ENCODE assay signal across 8 cellular contexts in genomic region chr16:67936124-67936875, GRCh38. TPM values are rescaled to one million over a fixed set of nuclear protein-coding genes. Genes with fewer than 3 reads are reported as not detected.
DNase-seq lines count a peak whose midpoint lies in the region; ATAC-seq and TF ChIP-seq lines count a peak whose summit lies in the region.

Gene PSMB10, minus strand, starts transcription at chr16:67936850. Its CDS starts 101 bp downstream, at chr16:67936749.

- H3K27me3 ChIP-seq in neural cell (ENCODE audit: insufficient read depth, low read depth, low read length): no peaks in the 10 kb centered on the region

- no peak for TF ChIP-seq RAD21 in neural cell (conservative IDR thresholded peaks at IDR 0.05)

- H3K36me3 ChIP-seq in neural cell (ENCODE audit: insufficient read depth, low read length): no peaks in the 10 kb centered on the region

- H3K27me3 Mint-ChIP-seq in activated T-helper 1 cell treated with anti-CD3 and anti-CD28 coated beads, Interleukin-12 subunit alpha, Interleukin-12 subunit beta, Interleukin-2, Interleukin-4 antibody, amounts not matched to agents 30 ng/mL and 10 ng/mL and 1 ng/mL, durations not matched to agents 14 hours and 24 hours and 36 hours (ENCODE audit: insufficient read depth): no peaks in the 10 kb centered on the region

- H3K9me2 ChIP-seq in neural cell (ENCODE audit: insufficient read depth, low read length): no peaks in the 10 kb centered on the region

- H2AFZ ChIP-seq in neural cell (ENCODE audit: low read depth, low read length): peak within 1 kb of the TSS; percentile 42

- H3K79me2 ChIP-seq in neural cell (replicated peaks; ENCODE audit: insufficient read depth, low read length): no peaks in the 10 kb centered on the region

- no peaks in the 10 kb centered on the region for H4K20me1 ChIP-seq in neural cell (ENCODE audit: insufficient read depth)

- H3K36me3 Mint-ChIP-seq in activated T-helper 1 cell treated with anti-CD3 and anti-CD28 coated beads, Interleukin-12 subunit alpha, Interleukin-12 subunit beta, Interleukin-2, Interleukin-4 antibody, amounts not matched to agents 30 ng/mL and 10 ng/mL and 1 ng/mL, durations not matched to agents 14 hours and 24 hours and 36 hours (ENCODE audit: low read depth): peaks cover 37% of the 10 kb centered on the region

- intact Hi-C loops in activated T-helper 1 cell treated with anti-CD3 and anti-CD28 coated beads, Interleukin-12 subunit alpha, Interleukin-12 subunit beta, Interleukin-2, Interleukin-4 antibody, amounts not matched to agents 30 ng/mL and 10 ng/mL and 1 ng/mL, durations not matched to agents 14 hours and 24 hours and 36 hours (cut with micrococcal nuclease): loop anchor here (1.0 to 5.0 kb wide), 5 partner anchors 129 to 376 kb away; partner anchors contain the start of genes ACD, ESRP2, PARD6A and PRMT7

- ATAC-seq in GM19397 (IDR thresholded peaks at IDR 0.05; ENCODE audit: unreplicated experiment) (peak; percentile 7), HG02571 (IDR thresholded peaks at IDR 0.05; ENCODE audit: unreplicated experiment) (no peak)

- H3K27ac Mint-ChIP-seq in activated T-helper 1 cell treated with anti-CD3 and anti-CD28 coated beads, Interleukin-12 subunit alpha, Interleukin-12 subunit beta, Interleukin-2, Interleukin-4 antibody, amounts not matched to agents 30 ng/mL and 10 ng/mL and 1 ng/mL, durations not matched to agents 14 hours and 24 hours and 36 hours: peak within 1 kb of the TSS; percentile 96

- no peak for TF ChIP-seq CTCF in foreskin fibroblast (IDR thresholded peaks at IDR 0.05; ENCODE audit: low read depth, low read length)
- no peak for TF ChIP-seq CTCF in neural cell (IDR thresholded peaks at IDR 0.05; ENCODE audit: poor library complexity, severe bottlenecking)

- H3K27ac ChIP-seq in neural cell (ENCODE audit: low read length): peak within 1 kb of the TSS; percentile 74

- peak within 1 kb of the TSS; percentile 87 for H3K9ac ChIP-seq in neural cell (ENCODE audit: low read length)

- no peaks in the 10 kb centered on the region for H3K9me3 Mint-ChIP-seq in activated T-helper 1 cell treated with anti-CD3 and anti-CD28 coated beads, Interleukin-12 subunit alpha, Interleukin-12 subunit beta, Interleukin-2, Interleukin-4 antibody, amounts not matched to agents 30 ng/mL and 10 ng/mL and 1 ng/mL, durations not matched to agents 14 hours and 24 hours and 36 hours

- DNase-seq in CMK (ENCODE audit: low read depth) (peak; percentile 62), NCI-H226 (peak; percentile 41), foreskin fibroblast (peak in 1 of 2 donors; percentile 80), ureter (ENCODE audit: low spot score) (peak; percentile 84)
- no peak for DNase-seq in activated T-helper 1 cell treated with anti-CD3 and anti-CD28 coated beads, Interleukin-12 subunit alpha, Interleukin-12 subunit beta, Interleukin-2, Interleukin-4 antibody, amounts not matched to agents 30 ng/mL and 10 ng/mL and 1 ng/mL, durations not matched to agents 14 hours and 24 hours and 36 hours (ENCODE audit: low spot score)

- H3K4me1 Mint-ChIP-seq in activated T-helper 1 cell treated with anti-CD3 and anti-CD28 coated beads, Interleukin-12 subunit alpha, Interleukin-12 subunit beta, Interleukin-2, Interleukin-4 antibody, amounts not matched to agents 30 ng/mL and 10 ng/mL and 1 ng/mL, durations not matched to agents 14 hours and 24 hours and 36 hours (ENCODE audit: low read depth): peaks cover 39% of the 10 kb centered on the region

- H3K4me2 ChIP-seq in neural cell (ENCODE audit: low read length): peak within 1 kb of the TSS; percentile 71

- peak within 1 kb of the TSS; percentile 98 for H3K4me3 Mint-ChIP-seq in activated T-helper 1 cell treated with anti-CD3 and anti-CD28 coated beads, Interleukin-12 subunit alpha, Interleukin-12 subunit beta, Interleukin-2, Interleukin-4 antibody, amounts not matched to agents 30 ng/mL and 10 ng/mL and 1 ng/mL, durations not matched to agents 14 hours and 24 hours and 36 hours

- no peaks in the 10 kb centered on the region for H3K9me3 ChIP-seq in neural cell (ENCODE audit: low read length)

- no peaks in the 10 kb centered on the region for H3F3A ChIP-seq in neural cell (ENCODE audit: insufficient read depth, low read length, poor library complexity, severe bottlenecking)

- peak; percentile 3 for TF ChIP-seq EP300 in neural cell (conservative IDR thresholded peaks at IDR 0.05; ENCODE audit: poor library complexity, severe bottlenecking)

- peak within 1 kb of the TSS; percentile 92 to 96 for H3K4me3 ChIP-seq in foreskin fibroblast (ENCODE audit: low read depth in 1 of 2, low read length in 2 of 2)
- peak within 1 kb of the TSS; percentile 100 for H3K4me3 ChIP-seq in neural cell (ENCODE audit: low read length)

TF ChIP-seq in neural cell, 6 proteins besides CTCF, POLR2A, EP300 and RAD21:
- no peak for TF ChIP-seq REST (IDR thresholded peaks at IDR 0.05; ENCODE audit: borderline replicate concordance)
- no peak for TF ChIP-seq SMC3 (conservative IDR thresholded peaks at IDR 0.05; ENCODE audit: poor library complexity)
- peak; percentile 66 for TF ChIP-seq TAF1 (IDR thresholded peaks at IDR 0.05; ENCODE audit: low read depth)

RNA-seq across cellular contexts. Expression of gene PSMB10, which starts in this region (rescaled TPM):
- total RNA-seq in activated T-helper 1 cell treated with anti-CD3 and anti-CD28 coated beads, Interleukin-12 subunit alpha, Interleukin-12 subunit beta, Interleukin-2, Interleukin-4 antibody, amounts not matched to agents 30 ng/mL and 10 ng/mL and 1 ng/mL, durations not matched to agents 14 hours and 24 hours and 36 hours: 213 and 218 TPM in 2 replicates
- polyA plus RNA-seq in neural cell: 33.6 and 46.4 TPM in 2 replicates
- polyA minus RNA-seq in neural cell: 8.0 and 10.2 TPM in 2 replicates
- total RNA-seq in ureter: 89.4 TPM
